15 cellular contexts compared by ENCODE assay signal in genomic region chr13:90447735-90448103, GRCh38.
DNase-seq lines count a peak whose midpoint lies in the region; ATAC-seq, FAIRE-seq and TF ChIP-seq lines count a peak whose summit lies in the region.
"Had no signal": no experiment of that assay in that cellular context is flagged by ENCODE, and none has a peak within 500 bp of the region (broad histone marks: within the 10 kb centered on the region; RNA-seq: fewer than 3 reads in every experiment).

No MANE protein-coding gene starts in this region.

- H4K8ac ChIP-seq in H9 (replicated peaks; ENCODE audit: insufficient read length, low read depth, low read length), result no peak overlapping the region

- H4K20me1 ChIP-seq in H9 (ENCODE audit: control insufficient read depth, insufficient read depth, insufficient read length), result no peaks in the 10 kb centered on the region
- H4K20me1 ChIP-seq: BLaER1 had no signal

- no peak for FAIRE-seq in bronchial epithelial cell (lab: Jason Lieb, UNC)
- FAIRE-seq in GM19239 (lab: Jason Lieb, UNC), result no peak

- H2AK5ac ChIP-seq in H9 (ENCODE audit: insufficient read length, low read length), result no peak overlapping the region

- H3K9ac ChIP-seq in HUES64 (ENCODE audit: low read depth, low read length) (no peak overlapping the region), H9 (ENCODE audit: extremely low read depth, insufficient read length, low read length) (no peak overlapping the region)
- H3K9ac ChIP-seq: BLaER1 had no signal

- no peak overlapping the region for H3K14ac ChIP-seq in H9 (ENCODE audit: insufficient read depth, low read length)

- no peak overlapping the region for H2BK20ac ChIP-seq in H9 (ENCODE audit: low read depth, low read length, poor library complexity, severe bottlenecking)

- no peak overlapping the region for H2BK12ac ChIP-seq in H9 (ENCODE audit: insufficient read length, low read depth, low read length)

- H3K18ac ChIP-seq in H9 (ENCODE audit: insufficient read length, low read depth, low read length), result no peak overlapping the region

- H3K9me3 ChIP-seq in HUES64 (ENCODE audit: insufficient read depth, low read depth, low read length) (no peaks in the 10 kb centered on the region), H9 (ENCODE audit: control insufficient read depth, low read depth, low read length) (no peaks in the 10 kb centered on the region)
- H3K9me3 ChIP-seq: BLaER1, vagina had no signal

- no peak overlapping the region for H3T11ph ChIP-seq in H9 (ENCODE audit: low read length)

- H3K23me2 ChIP-seq in H9 (ENCODE audit: insufficient read length, low read depth, low read length, poor library complexity, severe bottlenecking), result no peaks in the 10 kb centered on the region

- no peak overlapping the region for H3K4me3 Mint-ChIP-seq in H9
- H3K4me3 Mint-ChIP-seq: activated T-cell treated with anti-CD3 and anti-CD28 coated beads, Interleukin-2, amount 50 U/mL, for 72 hours had no signal

- H3K27me3 ChIP-seq in HUES64 (ENCODE audit: insufficient read depth, low read length) (no peaks in the 10 kb centered on the region), bronchial epithelial cell (ENCODE audit: control insufficient read depth, insufficient read depth, low read length) (no peaks in the 10 kb centered on the region), H9 (ENCODE audit: insufficient read depth, low read length) (no peaks in the 10 kb centered on the region)
- H3K27me3 ChIP-seq: BLaER1, cardiac muscle cell, vagina had no signal

- no peak overlapping the region for H3K4me2 ChIP-seq in H9 (ENCODE audit: insufficient read depth, insufficient read length, low read length)
- H3K4me2 ChIP-seq: BLaER1 had no signal

- no peaks in the 10 kb centered on the region for H3K9me3 Mint-ChIP-seq in H9

- peaks cover 11% of the 10 kb centered on the region; the same call in 1 of the 2 replicates for H3K4me1 ChIP-seq in HUES64 (ENCODE audit: insufficient read depth, low read length)
- H3K4me1 ChIP-seq in H9 (ENCODE audit: insufficient read depth, low read length), result no peaks in the 10 kb centered on the region
- H3K4me1 ChIP-seq: BLaER1 had no signal

- no peak overlapping the region for H2BK120ac ChIP-seq in H9 (ENCODE audit: low read depth, low read length, poor library complexity, severe bottlenecking)

- no peak overlapping the region for H3K4me3 ChIP-seq in AG10803 (ENCODE audit: low read length)
- no peak overlapping the region for H3K4me3 ChIP-seq in HUES64 (ENCODE audit: low read length)
- H3K4me3 ChIP-seq in bronchial epithelial cell (ENCODE audit: low read depth, low read length), result no peak overlapping the region
- H3K4me3 ChIP-seq: BLaER1, cardiac muscle cell, vagina had no signal

- H3K36me3 Mint-ChIP-seq in H9 (ENCODE audit: insufficient read depth in 1 of 3, low read depth in 3 of 3), result no peaks in the 10 kb centered on the region; a peak in 1 of 7 replicates

- TF ChIP-seq CTCF in AG10803 (conservative IDR thresholded peaks at IDR 0.05; ENCODE audit: low read length) (no peak), bronchial epithelial cell (IDR thresholded peaks at IDR 0.05; ENCODE audit: insufficient read depth, low read length, severe bottlenecking) (no peak), H9 (conservative IDR thresholded peaks at IDR 0.05) (no peak)

- H2AFZ ChIP-seq in H9 (ENCODE audit: low read length), result no peak overlapping the region

- H3K79me2 ChIP-seq in H9 (ENCODE audit: insufficient read depth, low read length), result no peaks in the 10 kb centered on the region

- DNase-seq in AG10803 (ENCODE audit: low read depth) (peak; percentile 75), bronchial epithelial cell (ENCODE audit: low read depth) (peak; percentile 85), kidney glomerular epithelial cell (lab: John Stamatoyannopoulos, UW) (peak; percentile 82), Right ventricle myocardium inferior (ENCODE audit: missing footprints) (no peak), H9 (no peak), GM19239 (ENCODE audit: insufficient read length, low spot score) (no peak)
- DNase-seq in activated effector memory CD4-positive, alpha-beta T cell treated with Interleukin-2 at 50 U/mL for 16 hours, result no peak
- DNase-seq: activated T-cell treated with anti-CD3 and anti-CD28 coated beads, Interleukin-2, amount 50 U/mL, for 72 hours; GDM1; NCI-H1417 treated with DMSO at 0.1 percent for 48 hours; stimulated activated CD4-positive, alpha-beta T cell treated with anti-CD3 and anti-CD28 coated beads, Interleukin-12 subunit alpha, Interleukin-12 subunit beta, amount 100 ng/mL, for 4 hours had no signal

- intact Hi-C loops in Right ventricle myocardium inferior (cut with DNase I), result no loop called here

- H3K79me1 ChIP-seq in H9 (ENCODE audit: insufficient read depth, low read depth, low read length, poor library complexity, severe bottlenecking), result no peaks in the 10 kb centered on the region

- H2BK15ac ChIP-seq in H9 (ENCODE audit: low read depth, low read length), result no peak overlapping the region

- H3K36me3 ChIP-seq in HUES64 (ENCODE audit: insufficient read depth, low read length) (no peaks in the 10 kb centered on the region), bronchial epithelial cell (ENCODE audit: control insufficient read depth, insufficient read depth, low read length) (no peaks in the 10 kb centered on the region)
- H3K36me3 ChIP-seq: BLaER1, cardiac muscle cell, vagina had no signal

- no peaks in the 10 kb centered on the region for H3K27me3 Mint-ChIP-seq in H9 (ENCODE audit: low read depth)

- no peak overlapping the region for H3K27ac Mint-ChIP-seq in H9
- H3K27ac Mint-ChIP-seq: activated T-cell treated with anti-CD3 and anti-CD28 coated beads, Interleukin-2, amount 50 U/mL, for 72 hours had no signal

- H3K4me1 Mint-ChIP-seq in H9, result peaks cover 9 to 14% of the 10 kb centered on the region in 2 experiments

- no peak overlapping the region for H4K5ac ChIP-seq in H9 (ENCODE audit: insufficient read length, low read depth, low read length)

- no peak overlapping the region for H2BK5ac ChIP-seq in H9 (ENCODE audit: insufficient read length, low read length)

- H3K4ac ChIP-seq in H9 (ENCODE audit: low read depth, low read length), result no peak overlapping the region

- H3K27ac ChIP-seq in HUES64 (ENCODE audit: low read depth, low read length) (peak overlapping the region; percentile 28; the same call in 1 of the 2 replicates), H9 (ENCODE audit: insufficient read length, low read depth, low read length) (no peak overlapping the region)
- H3K27ac ChIP-seq: BLaER1, cardiac muscle cell, vagina had no signal

- ATAC-seq in Right ventricle myocardium inferior, result no peak
- ATAC-seq: activated T-cell treated with anti-CD3 and anti-CD28 coated beads, Interleukin-2, amount 50 U/mL, for 72 hours had no signal

- H4K91ac ChIP-seq in H9 (ENCODE audit: insufficient read length, low read depth, low read length), result no peak overlapping the region

- no peak overlapping the region for H3K23ac ChIP-seq in H9 (ENCODE audit: insufficient read length, low read depth, low read length)

- H3K56ac ChIP-seq in H9 (ENCODE audit: insufficient read length, low read depth, low read length), result no peak overlapping the region

Comparison
In these comparisons a context has a peak if more than half of its experiments do, and no peak if none do; other contexts are left out.
1. DNase-seq: peak in AG10803 (single experiment), bronchial epithelial cell (single experiment) and kidney glomerular epithelial cell (single experiment); none in Right ventricle myocardium inferior (single experiment), H9 (single experiment), GM19239 (single experiment) and activated effector memory CD4-positive, alpha-beta T cell treated with Interleukin-2 at 50 U/mL for 16 hours (single experiment).